Comparison of ENCODE assay signal across 24 cellular contexts in genomic region chr12:115756271-115756670, GRCh38.
A peak's percentile ranks its signal among the peaks of the same experiment; 100 is the strongest.
DNase-seq lines count a peak whose midpoint lies in the region; ATAC-seq and TF ChIP-seq lines count a peak whose summit lies in the region.
"Had no signal": no experiment of that assay in that cellular context is flagged by ENCODE, and none has a peak within 500 bp of the region (broad histone marks: within the 10 kb centered on the region; RNA-seq: fewer than 3 reads in every experiment).

No MANE protein-coding gene starts in this region.

- no peaks in the 10 kb centered on the region for H3K36me3 ChIP-seq in BLaER1
- no peaks in the 10 kb centered on the region for H3K36me3 ChIP-seq in MG63
- H3K36me3 ChIP-seq in trophoblast cell (ENCODE audit: control insufficient read depth in 1 of 2, insufficient read depth in 2 of 2, low read length in 2 of 2), result no peaks in the 10 kb centered on the region
- H3K36me3 ChIP-seq: left lung had no signal

- H4K8ac ChIP-seq in trophoblast cell (ENCODE audit: low read depth, low read length), result no peak overlapping the region

- H3K9ac ChIP-seq in BLaER1 (no peak overlapping the region), trophoblast cell (ENCODE audit: low read length) (no peak overlapping the region)

- no peaks in the 10 kb centered on the region for H3K9me3 Mint-ChIP-seq in HFFc6
- H3K9me3 Mint-ChIP-seq: activated CD4-positive, alpha-beta T cell treated with anti-CD3 and anti-CD28 coated beads, Interleukin-2, amount 10 ng/mL, durations not matched to agents 7 days and 5 days; activated naive CD8-positive, alpha-beta T cell treated with anti-CD3 and anti-CD28 coated beads, Interleukin-2, amount 10 ng/mL, durations not matched to agents 7 days and 5 days; activated T-cell treated with anti-CD3 and anti-CD28 coated beads, Interleukin-2, amount 50 U/mL, for 24 hours; CD4-positive, alpha-beta T cell; naive thymus-derived CD8-positive, alpha-beta T cell; stimulated activated naive CD8-positive, alpha-beta T cell treated with anti-CD3 and anti-CD28 coated beads, Interleukin-15, amount 100 ng/mL, for 72 hours; WTC11 had no signal

- no peak overlapping the region for H3K4ac ChIP-seq in trophoblast cell (ENCODE audit: low read depth, low read length)

- WGBS in trophoblast cell (ENCODE audit: extremely low coverage, insufficient coverage, insufficient read length), result no CpG with 5 or more reads among the region's 4 CpGs

- no peak overlapping the region for H2BK120ac ChIP-seq in trophoblast cell (ENCODE audit: insufficient read depth, low read length, poor library complexity)

- H3K9me3 ChIP-seq in BLaER1, result no peaks in the 10 kb centered on the region
- H3K9me3 ChIP-seq in MG63, result no peaks in the 10 kb centered on the region
- no peaks in the 10 kb centered on the region for H3K9me3 ChIP-seq in trophoblast cell (ENCODE audit: insufficient read depth, low read depth, low read length)
- H3K9me3 ChIP-seq: left lung had no signal

- H3K4me3 Mint-ChIP-seq in HFFc6, result peak overlapping the region; percentile 90
- H3K4me3 Mint-ChIP-seq: activated CD4-positive, alpha-beta T cell treated with anti-CD3 and anti-CD28 coated beads, Interleukin-2, amount 10 ng/mL, durations not matched to agents 7 days and 5 days; activated naive CD8-positive, alpha-beta T cell treated with anti-CD3 and anti-CD28 coated beads, Interleukin-2, amount 10 ng/mL, durations not matched to agents 7 days and 5 days; activated T-cell treated with anti-CD3 and anti-CD28 coated beads, Interleukin-2, amount 50 U/mL, for 24 hours; CD4-positive, alpha-beta T cell; naive thymus-derived CD8-positive, alpha-beta T cell; stimulated activated naive CD8-positive, alpha-beta T cell treated with anti-CD3 and anti-CD28 coated beads, Interleukin-15, amount 100 ng/mL, for 72 hours; WTC11 had no signal

- peaks cover 15% of the 10 kb centered on the region for H3K27me3 ChIP-seq in BLaER1
- peaks cover 3% of the 10 kb centered on the region; the same call in 1 of the 2 replicates for H3K27me3 ChIP-seq in MG63
- H3K27me3 ChIP-seq in trophoblast cell (ENCODE audit: insufficient read depth, low read length), result no peaks in the 10 kb centered on the region

- H3K4me3 ChIP-seq in BLaER1 (no peak overlapping the region), MG63 (no peak overlapping the region), trophoblast cell (ENCODE audit: low read depth, low read length) (no peak overlapping the region)
- H3K4me3 ChIP-seq: dorsolateral prefrontal cortex, left lung, PC-9, skin epidermis had no signal

- DNase-seq in HFFc6, result no peak
- DNase-seq in epithelial cell of prostate (ENCODE audit: low read depth, low spot score), result no peak
- peak; percentile 39 for DNase-seq in retina
- no peak for DNase-seq in MG63
- DNase-seq in trophoblast cell, result no peak
- DNase-seq in stimulated activated naive CD8-positive, alpha-beta T cell treated with anti-CD3 and anti-CD28 coated beads, Interleukin-15, Interleukin-2, amounts not matched to agents 100 U/mL and 50 U/mL, for 24 hours, result no peak
- DNase-seq: activated CD4-positive, alpha-beta T cell treated with anti-CD3 and anti-CD28 coated beads, Interleukin-2, amount 10 ng/mL, durations not matched to agents 7 days and 5 days; activated gamma-delta T cell; activated naive CD8-positive, alpha-beta T cell treated with anti-CD3 and anti-CD28 coated beads, Interleukin-2, amount 10 ng/mL, durations not matched to agents 7 days and 5 days; activated T-cell treated with anti-CD3 and anti-CD28 coated beads, Interleukin-2, amount 50 U/mL, for 24 hours; CD4-positive, alpha-beta T cell; dorsolateral prefrontal cortex; GOT3; left lung; naive thymus-derived CD8-positive, alpha-beta T cell; NCI-H2107; NCI-H446 treated with DMSO at 0.1 percent for 48 hours; PC-9; SHP77; stimulated activated naive CD8-positive, alpha-beta T cell treated with anti-CD3 and anti-CD28 coated beads, Interleukin-15, amount 100 ng/mL, for 72 hours; T1000 had no signal

- H3K18ac ChIP-seq in trophoblast cell (ENCODE audit: low read length), result no peak overlapping the region

- H3K27ac ChIP-seq in BLaER1 (no peak overlapping the region), epithelial cell of prostate (peak overlapping the region; percentile 65), trophoblast cell (ENCODE audit: low read depth, low read length) (no peak overlapping the region)
- H3K27ac ChIP-seq: dorsolateral prefrontal cortex, PC-9, skin epidermis had no signal

- no peaks in the 10 kb centered on the region for H3K27me3 Mint-ChIP-seq in HFFc6 (ENCODE audit: insufficient read depth)

- H2BK12ac ChIP-seq in trophoblast cell (ENCODE audit: low read length), result no peak overlapping the region

- peak overlapping the region; percentile 98 for H3K27ac Mint-ChIP-seq in HFFc6
- H3K27ac Mint-ChIP-seq: activated CD4-positive, alpha-beta T cell treated with anti-CD3 and anti-CD28 coated beads, Interleukin-2, amount 10 ng/mL, durations not matched to agents 7 days and 5 days; activated naive CD8-positive, alpha-beta T cell treated with anti-CD3 and anti-CD28 coated beads, Interleukin-2, amount 10 ng/mL, durations not matched to agents 7 days and 5 days; activated T-cell treated with anti-CD3 and anti-CD28 coated beads, Interleukin-2, amount 50 U/mL, for 24 hours; CD4-positive, alpha-beta T cell; naive thymus-derived CD8-positive, alpha-beta T cell; stimulated activated naive CD8-positive, alpha-beta T cell treated with anti-CD3 and anti-CD28 coated beads, Interleukin-15, amount 100 ng/mL, for 72 hours; WTC11 had no signal

- H3K79me2 ChIP-seq in trophoblast cell (ENCODE audit: control insufficient read depth, insufficient read depth, low read length, poor library complexity), result no peaks in the 10 kb centered on the region

- H3K79me1 ChIP-seq in trophoblast cell (ENCODE audit: low read length), result no peaks in the 10 kb centered on the region

- no peak overlapping the region for H3K23ac ChIP-seq in trophoblast cell (ENCODE audit: low read length)

- no peak overlapping the region for H2AFZ ChIP-seq in trophoblast cell (ENCODE audit: insufficient read depth, low read length, poor library complexity)
- H2AFZ ChIP-seq: PC-9 had no signal

- H3K14ac ChIP-seq in trophoblast cell (ENCODE audit: low read length), result no peak overlapping the region

- H3K4me2 ChIP-seq in BLaER1 (peak overlapping the region; percentile 51; the same call in 1 of the 2 replicates), trophoblast cell (ENCODE audit: low read length) (no peak overlapping the region)
- H3K4me2 ChIP-seq: PC-9 had no signal

- no peak overlapping the region for H4K91ac ChIP-seq in trophoblast cell (ENCODE audit: low read depth, low read length)

- no peak overlapping the region for H2BK5ac ChIP-seq in trophoblast cell (ENCODE audit: low read depth, low read length, poor library complexity)

- H3K4me1 Mint-ChIP-seq in HFFc6 (ENCODE audit: low read depth), result peaks cover 91% of the 10 kb centered on the region
- H3K4me1 Mint-ChIP-seq: activated CD4-positive, alpha-beta T cell treated with anti-CD3 and anti-CD28 coated beads, Interleukin-2, amount 10 ng/mL, durations not matched to agents 7 days and 5 days; activated naive CD8-positive, alpha-beta T cell treated with anti-CD3 and anti-CD28 coated beads, Interleukin-2, amount 10 ng/mL, durations not matched to agents 7 days and 5 days; naive thymus-derived CD8-positive, alpha-beta T cell; stimulated activated naive CD8-positive, alpha-beta T cell treated with anti-CD3 and anti-CD28 coated beads, Interleukin-15, amount 100 ng/mL, for 72 hours had no signal

- H3K36me3 Mint-ChIP-seq in HFFc6 (ENCODE audit: low read depth), result no peaks in the 10 kb centered on the region
- H3K36me3 Mint-ChIP-seq: activated naive CD8-positive, alpha-beta T cell treated with anti-CD3 and anti-CD28 coated beads, Interleukin-2, amount 10 ng/mL, durations not matched to agents 7 days and 5 days; naive thymus-derived CD8-positive, alpha-beta T cell; WTC11 had no signal

- no peak overlapping the region for H4K12ac ChIP-seq in trophoblast cell (ENCODE audit: low read depth, low read length)

- no peak for TF ChIP-seq CTCF in HFFc6 (IDR thresholded peaks at IDR 0.05)

- ATAC-seq in stimulated activated naive CD8-positive, alpha-beta T cell treated with anti-CD3 and anti-CD28 coated beads, Interleukin-15, Interleukin-2, amounts not matched to agents 100 U/mL and 50 U/mL, for 24 hours, result no peak
- ATAC-seq: left lung; naive thymus-derived CD8-positive, alpha-beta T cell; stimulated activated naive CD8-positive, alpha-beta T cell treated with anti-CD3 and anti-CD28 coated beads, Interleukin-15, amount 100 ng/mL, for 72 hours; WTC11 had no signal

- H4K20me1 ChIP-seq in BLaER1, result no peaks in the 10 kb centered on the region

- H3K4me1 ChIP-seq in BLaER1, result peaks cover 19% of the 10 kb centered on the region
- no peaks in the 10 kb centered on the region for H3K4me1 ChIP-seq in trophoblast cell (ENCODE audit: control insufficient read depth in 1 of 2, insufficient read depth in 2 of 2, low read length in 2 of 2)

- no peak overlapping the region for H2AK5ac ChIP-seq in trophoblast cell (ENCODE audit: low read length)
